In genomic region chr14:99742509-99743487, GRCh38 we compare ENCODE assay signal across 1 cellular context.
TF ChIP-seq lines count a peak whose summit lies in the region.

No MANE protein-coding gene starts in this region.

TF ChIP-seq in H1, 55 proteins besides CTCF, POLR2A, EP300 and RAD21:
- no peak for TF ChIP-seq PHF8 (conservative IDR thresholded peaks at IDR 0.05; ENCODE audit: low read depth, low read length)
- no peak for TF ChIP-seq CREB1 (IDR thresholded peaks at IDR 0.05)
- TF ChIP-seq FOSL1 (IDR thresholded peaks at IDR 0.05; ENCODE audit: insufficient read depth, low read depth, low read length) = no peak
- TF ChIP-seq POLR2AphosphoS5 (IDR thresholded peaks at IDR 0.05; ENCODE audit: low read depth, low read length) = no peak
- TF ChIP-seq CTBP2 (IDR thresholded peaks at IDR 0.05; ENCODE audit: borderline replicate concordance, insufficient read depth, insufficient read length, low read length) = no peak
- no peak for TF ChIP-seq CHD2 (IDR thresholded peaks at IDR 0.05; ENCODE audit: low read length)
- TF ChIP-seq CEBPB (IDR thresholded peaks at IDR 0.05; ENCODE audit: low read depth, low read length) = no peak
- no peak for TF ChIP-seq ZNF274 (IDR thresholded peaks at IDR 0.05; ENCODE audit: borderline replicate concordance, extremely low read depth, low read length)
